Comparison of ENCODE assay signal across 25 cellular contexts in the genomic region with DNA sequence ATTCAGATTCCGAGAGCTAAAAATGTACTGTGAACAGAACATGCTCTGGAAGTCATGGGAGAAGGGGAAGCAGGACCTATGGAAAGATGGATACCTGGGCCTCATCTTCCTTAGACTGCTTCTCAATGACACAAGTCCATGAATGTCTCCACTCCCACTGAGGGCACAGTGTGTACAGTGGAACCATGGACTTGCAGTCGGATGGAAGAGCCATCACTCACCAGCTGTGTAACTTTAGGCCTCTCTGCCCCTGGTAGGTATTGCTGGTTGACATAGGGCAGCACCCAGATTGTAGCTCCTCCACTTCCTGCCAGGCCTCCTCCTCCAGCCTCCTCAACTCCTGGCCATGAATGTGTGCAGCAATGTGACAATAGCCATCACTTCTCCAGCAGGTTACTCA. TPM values are rescaled to one million over a fixed set of nuclear protein-coding genes. Genes with fewer than 3 reads are reported as not detected.
"Had no signal": no experiment of that assay in that cellular context is flagged by ENCODE, and none has a peak within 500 bp of the region (broad histone marks: within the 10 kb centered on the region; RNA-seq: fewer than 3 reads in every experiment).

No MANE protein-coding gene starts in this region.

- FAIRE-seq: bronchial epithelial cell, RCC 7860, TTC549 had no signal

- H3K9me3 Mint-ChIP-seq: activated B cell treated with CpG ODN at 0.5 μM for 24 hours; activated CD4-positive, alpha-beta T cell treated with anti-CD3 and anti-CD28 coated beads, Interleukin-2, amount 10 ng/mL, durations not matched to agents 24 days and 14 days; activated naive CD4-positive, alpha-beta T cell treated with anti-CD3 and anti-CD28 coated beads, Interleukin-2, amount 50 U/mL, for 24 hours had no signal

- H3K4me3 Mint-ChIP-seq: activated B cell treated with CpG ODN at 0.5 μM for 24 hours; activated CD4-positive, alpha-beta T cell treated with anti-CD3 and anti-CD28 coated beads, Interleukin-2, amount 10 ng/mL, durations not matched to agents 24 days and 14 days; activated naive CD4-positive, alpha-beta T cell treated with anti-CD3 and anti-CD28 coated beads, Interleukin-2, amount 50 U/mL, for 24 hours; T-helper 17 cell had no signal

- ATAC-seq: PC-3, T-helper 17 cell had no signal

- DNase-seq: activated B cell treated with CpG ODN at 0.5 μM for 24 hours; activated CD4-positive, alpha-beta T cell treated with anti-CD3 and anti-CD28 coated beads for 1 hour; activated CD4-positive, alpha-beta T cell treated with anti-CD3 and anti-CD28 coated beads, Interleukin-2, amount 10 ng/mL, durations not matched to agents 24 days and 14 days; activated CD4-positive, alpha-beta T cell treated with anti-CD3 and anti-CD28 coated beads, Interleukin-2, amount 50 U/mL, for 48 hours; activated effector memory CD4-positive, alpha-beta T cell treated with Interleukin-2 at 50 U/mL for 16 hours; activated naive CD4-positive, alpha-beta T cell; activated T-cell treated with anti-CD3 and anti-CD28 coated beads, Interleukin-2, amount 50 U/mL, for 1 hour; aorta; IMR-90; Kasumi-1; KBM-7; NCI-H1105 treated with DMSO at 0.1 percent for 48 hours; NCI-H1436 treated with DMSO at 0.1 percent for 48 hours; NCI-H187 treated with DMSO at 0.1 percent for 48 hours; NCI-H2081 treated with DMSO at 0.1 percent for 48 hours; NCI-H446; NCI-H524; PC-3; SHP77 treated with DMSO at 0.1 percent for 48 hours; T-helper 17 cell; T1000 had no signal

- H3K27ac Mint-ChIP-seq: activated B cell treated with CpG ODN at 0.5 μM for 24 hours; activated CD4-positive, alpha-beta T cell treated with anti-CD3 and anti-CD28 coated beads, Interleukin-2, amount 10 ng/mL, durations not matched to agents 24 days and 14 days; activated naive CD4-positive, alpha-beta T cell treated with anti-CD3 and anti-CD28 coated beads, Interleukin-2, amount 50 U/mL, for 24 hours; T-helper 17 cell had no signal

- H3K36me3 Mint-ChIP-seq: activated naive CD4-positive, alpha-beta T cell treated with anti-CD3 and anti-CD28 coated beads, Interleukin-2, amount 50 U/mL, for 24 hours had no signal

- H3K4me1 Mint-ChIP-seq: activated B cell treated with CpG ODN at 0.5 μM for 24 hours; activated CD4-positive, alpha-beta T cell treated with anti-CD3 and anti-CD28 coated beads, Interleukin-2, amount 10 ng/mL, durations not matched to agents 24 days and 14 days; activated naive CD4-positive, alpha-beta T cell treated with anti-CD3 and anti-CD28 coated beads, Interleukin-2, amount 50 U/mL, for 24 hours; T-helper 17 cell had no signal

- H3K27me3 Mint-ChIP-seq: activated CD4-positive, alpha-beta T cell treated with anti-CD3 and anti-CD28 coated beads, Interleukin-2, amount 10 ng/mL, durations not matched to agents 24 days and 14 days; activated naive CD4-positive, alpha-beta T cell treated with anti-CD3 and anti-CD28 coated beads, Interleukin-2, amount 50 U/mL, for 24 hours had no signal

RNA-seq across cellular contexts. Expression of a gene that starts 52.5 kb away (rescaled TPM):
- total RNA-seq: IMR-90 had no signal
